In the genomic region with DNA sequence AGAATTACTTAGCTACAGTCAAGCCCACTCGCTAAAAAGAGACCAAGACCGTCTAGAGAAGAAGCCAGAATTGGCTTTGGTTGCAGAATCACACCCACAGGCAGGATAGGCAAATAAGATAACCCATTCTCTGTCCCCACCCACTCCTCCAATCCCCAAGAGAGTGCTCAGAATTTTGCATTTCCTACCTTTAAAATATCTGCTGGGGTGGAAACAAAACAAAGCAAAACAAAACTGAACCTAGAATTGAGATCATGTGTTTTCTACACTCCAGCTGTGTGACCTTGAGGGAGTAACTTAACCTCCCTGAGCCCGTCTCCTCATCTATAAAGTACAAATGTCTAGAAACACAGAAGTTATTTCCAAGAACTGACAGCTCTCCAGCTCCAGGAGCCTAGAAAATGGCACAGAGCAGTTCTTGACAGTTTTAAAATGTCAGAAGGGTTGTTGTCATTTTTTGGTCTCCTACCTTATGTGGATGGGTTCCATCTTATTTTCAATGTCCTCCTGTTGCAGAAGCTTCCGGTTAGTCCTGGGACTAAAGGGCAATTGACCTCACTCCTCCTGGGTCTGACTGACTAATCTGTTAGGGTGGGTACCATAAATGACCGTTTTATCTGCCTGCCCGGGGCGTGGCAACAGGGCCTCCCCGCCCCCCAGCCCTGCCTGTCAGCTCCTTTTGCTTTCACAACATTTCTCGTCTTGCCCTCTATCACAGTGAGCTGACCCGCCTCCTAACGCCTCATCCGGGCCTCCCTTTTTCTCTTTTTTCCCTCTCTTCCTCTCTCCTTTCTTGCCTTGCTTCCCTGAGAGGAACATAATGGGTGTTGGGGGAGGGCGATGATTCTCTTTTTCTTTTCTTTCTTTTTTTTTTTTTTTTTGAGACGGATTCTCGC, we compare ENCODE assay signal across 9 cellular contexts.
DNase-seq lines count a peak whose midpoint lies in the region; ATAC-seq and TF ChIP-seq lines count a peak whose summit lies in the region.
"Had no signal": no experiment of that assay in that cellular context is flagged by ENCODE, and none has a peak within 500 bp of the region (broad histone marks: within the 10 kb centered on the region; RNA-seq: fewer than 3 reads in every experiment).

No MANE protein-coding gene starts in this region.

- peaks cover 0 to under 1% of the 10 kb centered on the region in 2 donors for H3K36me3 Mint-ChIP-seq in stimulated activated naive B cell treated with anti-CD40 and anti-IgM and Interleukin-4, amounts not matched to agents 10 μg/mL and 1 μg/mL and 100 μg/mL, for 72 hours

- peak; percentile 82 for ATAC-seq in HG02759 (IDR thresholded peaks at IDR 0.05; ENCODE audit: unreplicated experiment)
- ATAC-seq in stimulated activated naive B cell treated with anti-CD40 and anti-IgM and Interleukin-4, amounts not matched to agents 10 μg/mL and 1 μg/mL and 100 μg/mL, for 72 hours (replicated peaks) = peak; percentile 85

- H3K27ac Mint-ChIP-seq in stimulated activated naive B cell treated with anti-CD40 and anti-IgM and Interleukin-4, amounts not matched to agents 10 μg/mL and 1 μg/mL and 100 μg/mL, for 72 hours = no peak overlapping the region
- H3K27ac Mint-ChIP-seq: activated naive CD8-positive, alpha-beta T cell had no signal

- H3K4me3 ChIP-seq in fibroblast of pulmonary artery (replicated peaks; ENCODE audit: low read depth, low read length) = no peak overlapping the region

- DNase-seq in activated T-cell treated with anti-CD3 and anti-CD28 coated beads for 24 hours (ENCODE audit: low read depth) (peak; percentile 5), NCI-H460 (ENCODE audit: extremely low read depth, low read depth) (peak; percentile 24), fibroblast of pulmonary artery (ENCODE audit: low read depth) (peak; percentile 30), NCI-H82 treated with DMSO at 0.1 percent for 48 hours (lab: John Stamatoyannopoulos, UW; ENCODE audit: unreplicated experiment) (no peak)
- no peak for DNase-seq in activated T-cell treated with anti-CD3 and anti-CD28 coated beads, Interleukin-2, amount 50 U/mL, for 1 hour
- peak; percentile 82 for DNase-seq in stimulated activated naive B cell treated with anti-CD40 and anti-IgM and Interleukin-4, amounts not matched to agents 10 μg/mL and 1 μg/mL and 100 μg/mL, for 72 hours
- DNase-seq in stimulated activated CD4-positive, alpha-beta T cell treated with anti-CD3 and anti-CD28 coated beads, Interleukin-4, amount 100 ng/mL, for 1 hour = no peak

- peaks cover 29 to 38% of the 10 kb centered on the region in 2 donors for H3K4me1 Mint-ChIP-seq in stimulated activated naive B cell treated with anti-CD40 and anti-IgM and Interleukin-4, amounts not matched to agents 10 μg/mL and 1 μg/mL and 100 μg/mL, for 72 hours

- H3K9me3 Mint-ChIP-seq in stimulated activated naive B cell treated with anti-CD40 and anti-IgM and Interleukin-4, amounts not matched to agents 10 μg/mL and 1 μg/mL and 100 μg/mL, for 72 hours = peaks cover 0 to 1% of the 10 kb centered on the region in 2 donors

- no peaks in the 10 kb centered on the region for H3K27me3 Mint-ChIP-seq in stimulated activated naive B cell treated with anti-CD40 and anti-IgM and Interleukin-4, amounts not matched to agents 10 μg/mL and 1 μg/mL and 100 μg/mL, for 72 hours
- H3K27me3 Mint-ChIP-seq: activated naive CD8-positive, alpha-beta T cell had no signal

- TF ChIP-seq CTCF in fibroblast of pulmonary artery (IDR thresholded peaks at IDR 0.05; ENCODE audit: low read length, missing control alignments) = no peak

- H3K4me3 Mint-ChIP-seq in stimulated activated naive B cell treated with anti-CD40 and anti-IgM and Interleukin-4, amounts not matched to agents 10 μg/mL and 1 μg/mL and 100 μg/mL, for 72 hours = peak overlapping the region in 1 of 2 donors; percentile 15
- H3K4me3 Mint-ChIP-seq: activated naive CD8-positive, alpha-beta T cell had no signal

Comparison
In these comparisons a context has a peak if more than half of its experiments do, and no peak if none do; other contexts are left out.
1. DNase-seq: peak in activated T-cell treated with anti-CD3 and anti-CD28 coated beads for 24 hours (single experiment), NCI-H460 (single experiment), fibroblast of pulmonary artery (single experiment) and stimulated activated naive B cell treated with anti-CD40 and anti-IgM and Interleukin-4, amounts not matched to agents 10 μg/mL and 1 μg/mL and 100 μg/mL, for 72 hours (single experiment); none in activated T-cell treated with anti-CD3 and anti-CD28 coated beads, Interleukin-2, amount 50 U/mL, for 1 hour (single experiment), NCI-H82 treated with DMSO at 0.1 percent for 48 hours (single experiment) and stimulated activated CD4-positive, alpha-beta T cell treated with anti-CD3 and anti-CD28 coated beads, Interleukin-4, amount 100 ng/mL, for 1 hour (single experiment).